Comparison of ENCODE assay signal across 1 cellular context in the genomic region with DNA sequence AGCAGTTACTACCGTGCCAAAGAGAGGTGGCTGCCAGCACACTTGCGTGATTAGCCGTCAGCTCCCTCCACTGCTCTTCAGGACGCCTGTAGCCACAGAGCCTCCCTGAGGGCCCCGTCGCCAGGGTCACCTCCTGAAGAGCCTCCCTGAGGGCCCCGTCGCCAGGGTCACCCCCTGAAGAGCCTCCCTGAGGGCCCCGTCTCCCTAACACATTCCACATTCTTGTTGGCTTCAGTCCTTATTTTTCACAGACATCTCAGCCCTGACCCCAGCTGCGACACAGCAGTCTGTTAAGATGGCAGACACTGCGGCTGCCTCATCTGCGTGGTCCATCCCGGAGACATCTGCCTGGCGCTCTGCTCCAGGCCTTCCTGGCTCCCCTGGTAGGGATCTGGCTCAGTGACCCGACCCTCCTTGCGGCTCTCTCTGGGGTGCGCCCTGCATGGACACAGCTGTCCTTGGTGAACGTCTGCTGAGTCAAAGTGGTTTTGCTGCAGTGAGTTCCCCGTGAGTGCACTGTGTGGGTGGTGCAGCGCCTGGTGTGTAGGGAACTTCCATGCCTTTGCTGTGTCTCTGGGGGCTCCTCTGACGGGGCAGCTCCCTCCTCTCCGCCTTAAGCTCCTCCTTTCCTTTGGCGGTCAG.
TF ChIP-seq lines count a peak whose summit lies in the region.

No MANE protein-coding gene starts in this region.

TF ChIP-seq in GM12878, 131 proteins besides CTCF, POLR2A, EP300 and RAD21 (continued from another document):
- TF ChIP-seq SKIL (IDR thresholded peaks at IDR 0.05; ENCODE audit: low read depth, poor library complexity, severe bottlenecking) (no peak), MEF2A (IDR thresholded peaks at IDR 0.05; ENCODE audit: insufficient read depth, low read depth, low read length) (0 out of 2 replicates have a peak, but pooled peaks have one; percentile 15), MTA2 (IDR thresholded peaks at IDR 0.05; ENCODE audit: low read depth) (peak; percentile 21; the same call in 1 of the 2 replicates), POLR2AphosphoS2 (IDR thresholded peaks at IDR 0.05; ENCODE audit: low read depth, low read length) (no peak), PML (IDR thresholded peaks at IDR 0.05; ENCODE audit: low read length) (no peak), EZH2 (IDR thresholded peaks at IDR 0.05; ENCODE audit: borderline replicate concordance, control insufficient read depth, low read depth, low read length) (no peak), BHLHE40 (IDR thresholded peaks at IDR 0.05; ENCODE audit: borderline replicate concordance in 1 of 2, low read depth in 2 of 2, low read length in 1 of 2) (peak; percentile 35 to 65; a peak in 1 of 4 replicates), HDAC6 (IDR thresholded peaks at IDR 0.05; ENCODE audit: unreplicated experiment) (no peak), MEF2B (IDR thresholded peaks at IDR 0.05; ENCODE audit: partially characterized antibody, poor library complexity, severe bottlenecking) (peak; percentile 72), DPF2 (IDR thresholded peaks at IDR 0.05) (peak; percentile 55; the same call in 1 of the 2 replicates), HDGF (IDR thresholded peaks at IDR 0.05) (0 out of 2 replicates have a peak, but pooled peaks have one; percentile 35), NR2F1 (conservative IDR thresholded peaks at IDR 0.05) (peak; percentile 43; the same call in 1 of the 2 replicates), CREM (IDR thresholded peaks at IDR 0.05; ENCODE audit: low read depth) (peak; percentile 56; the same call in 1 of the 2 replicates), IKZF2 (IDR thresholded peaks at IDR 0.05) (peak in 1 of 2 experiments; percentile 35; a peak in 2 of 4 replicates), PAX5 (IDR thresholded peaks at IDR 0.05; ENCODE audit: borderline replicate concordance, low read depth, low read length) (peak; percentile 47; the same call in 1 of the 2 replicates), BCL11A (IDR thresholded peaks at IDR 0.05; ENCODE audit: low read depth, low read length) (0 out of 2 replicates have a peak, but pooled peaks have one; percentile 24), POU2F2 (IDR thresholded peaks at IDR 0.05; ENCODE audit: borderline replicate concordance, low read depth, low read length) (peak; percentile 33; the same call in 1 of the 3 replicates), MYB (IDR thresholded peaks at IDR 0.05; ENCODE audit: borderline replicate concordance, low read depth, low read length) (no peak), IRF4 (IDR thresholded peaks at IDR 0.05; ENCODE audit: low read depth, low read length) (peak; percentile 11; the same call in 1 of the 2 replicates), SMAD1 (IDR thresholded peaks at IDR 0.05; ENCODE audit: low read depth, partially characterized antibody) (no peak), ESRRA (IDR thresholded peaks at IDR 0.05; ENCODE audit: low read length) (no peak), TCF12 (IDR thresholded peaks at IDR 0.05; ENCODE audit: low read depth, low read length) (peak; percentile 89), CHD4 (IDR thresholded peaks at IDR 0.05) (no peak), EGR1 (IDR thresholded peaks at IDR 0.05; ENCODE audit: borderline replicate concordance in 1 of 2, low read depth in 2 of 2, low read length in 2 of 2) (peak in 1 of 2 experiments; percentile 88; a peak in 2 of 3 replicates), NBN (IDR thresholded peaks at IDR 0.05) (0 out of 2 replicates have a peak, but pooled peaks have one; percentile 22), IKZF1 (conservative IDR thresholded peaks at IDR 0.05) (peak; percentile 68), GABPA (IDR thresholded peaks at IDR 0.05; ENCODE audit: low read depth) (no peak), LARP7 (IDR thresholded peaks at IDR 0.05) (no peak), RUNX3 (IDR thresholded peaks at IDR 0.05; ENCODE audit: low read length) (peak; percentile 66), EED (IDR thresholded peaks at IDR 0.05; ENCODE audit: low read depth) (0 out of 2 replicates have a peak, but pooled peaks have one; percentile 29)
- TF ChIP-seq, protein P1, sequence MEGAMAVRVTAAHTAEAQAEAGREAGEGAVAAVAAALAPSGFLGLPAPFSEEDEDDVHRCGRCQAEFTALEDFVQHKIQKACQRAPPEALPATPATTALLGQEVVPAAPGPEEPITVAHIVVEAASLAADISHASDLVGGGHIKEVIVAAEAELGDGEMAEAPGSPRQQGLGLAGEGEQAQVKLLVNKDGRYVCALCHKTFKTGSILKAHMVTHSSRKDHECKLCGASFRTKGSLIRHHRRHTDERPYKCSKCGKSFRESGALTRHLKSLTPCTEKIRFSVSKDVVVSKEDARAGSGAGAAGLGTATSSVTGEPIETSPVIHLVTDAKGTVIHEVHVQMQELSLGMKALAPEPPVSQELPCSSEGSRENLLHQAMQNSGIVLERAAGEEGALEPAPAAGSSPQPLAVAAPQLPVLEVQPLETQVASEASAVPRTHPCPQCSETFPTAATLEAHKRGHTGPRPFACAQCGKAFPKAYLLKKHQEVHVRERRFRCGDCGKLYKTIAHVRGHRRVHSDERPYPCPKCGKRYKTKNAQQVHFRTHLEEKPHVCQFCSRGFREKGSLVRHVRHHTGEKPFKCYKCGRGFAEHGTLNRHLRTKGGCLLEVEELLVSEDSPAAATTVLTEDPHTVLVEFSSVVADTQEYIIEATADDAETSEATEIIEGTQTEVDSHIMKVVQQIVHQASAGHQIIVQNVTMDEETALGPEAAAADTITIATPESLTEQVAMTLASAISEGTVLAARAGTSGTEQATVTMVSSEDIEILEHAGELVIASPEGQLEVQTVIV (IDR thresholded peaks at IDR 0.05; ENCODE audit: borderline replicate concordance, partially characterized antibody), result no peak
- TF ChIP-seq, protein P2, sequence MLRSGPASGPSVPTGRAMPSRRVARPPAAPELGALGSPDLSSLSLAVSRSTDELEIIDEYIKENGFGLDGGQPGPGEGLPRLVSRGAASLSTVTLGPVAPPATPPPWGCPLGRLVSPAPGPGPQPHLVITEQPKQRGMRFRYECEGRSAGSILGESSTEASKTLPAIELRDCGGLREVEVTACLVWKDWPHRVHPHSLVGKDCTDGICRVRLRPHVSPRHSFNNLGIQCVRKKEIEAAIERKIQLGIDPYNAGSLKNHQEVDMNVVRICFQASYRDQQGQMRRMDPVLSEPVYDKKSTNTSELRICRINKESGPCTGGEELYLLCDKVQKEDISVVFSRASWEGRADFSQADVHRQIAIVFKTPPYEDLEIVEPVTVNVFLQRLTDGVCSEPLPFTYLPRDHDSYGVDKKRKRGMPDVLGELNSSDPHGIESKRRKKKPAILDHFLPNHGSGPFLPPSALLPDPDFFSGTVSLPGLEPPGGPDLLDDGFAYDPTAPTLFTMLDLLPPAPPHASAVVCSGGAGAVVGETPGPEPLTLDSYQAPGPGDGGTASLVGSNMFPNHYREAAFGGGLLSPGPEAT (IDR thresholded peaks at IDR 0.05; ENCODE audit: low read depth), result peak; percentile 61; the same call in 1 of the 2 replicates
- TF ChIP-seq, protein P3, sequence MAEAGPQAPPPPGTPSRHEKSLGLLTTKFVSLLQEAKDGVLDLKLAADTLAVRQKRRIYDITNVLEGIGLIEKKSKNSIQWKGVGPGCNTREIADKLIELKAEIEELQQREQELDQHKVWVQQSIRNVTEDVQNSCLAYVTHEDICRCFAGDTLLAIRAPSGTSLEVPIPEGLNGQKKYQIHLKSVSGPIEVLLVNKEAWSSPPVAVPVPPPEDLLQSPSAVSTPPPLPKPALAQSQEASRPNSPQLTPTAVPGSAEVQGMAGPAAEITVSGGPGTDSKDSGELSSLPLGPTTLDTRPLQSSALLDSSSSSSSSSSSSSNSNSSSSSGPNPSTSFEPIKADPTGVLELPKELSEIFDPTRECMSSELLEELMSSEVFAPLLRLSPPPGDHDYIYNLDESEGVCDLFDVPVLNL (IDR thresholded peaks at IDR 0.05; ENCODE audit: low read depth, low read length), result no peak
